26 cellular contexts compared by ENCODE assay signal in genomic region chr1:210125143-210125542, GRCh38.
"Had no signal": no experiment of that assay in that cellular context is flagged by ENCODE, and none has a peak within 500 bp of the region (broad histone marks: within the 10 kb centered on the region; RNA-seq: fewer than 3 reads in every experiment).

No MANE protein-coding gene starts in this region.

- DNase-seq: activated B cell treated with CpG ODN at 0.5 μM for 24 hours; activated CD4-positive, alpha-beta T cell treated with anti-CD3 and anti-CD28 coated beads for 36 hours; activated CD4-positive, alpha-beta T cell treated with anti-CD3 and anti-CD28 coated beads, Interleukin-2, amount 50 U/mL, for 4 hours; activated CD8-positive, alpha-beta memory T cell treated with anti-CD3 and anti-CD28 coated beads for 24 hours; activated CD8-positive, alpha-beta memory T cell treated with anti-CD3 and anti-CD28 coated beads, Interleukin-2, amount 50 U/mL, for 4 hours; activated T-cell treated with anti-CD3 and anti-CD28 coated beads, Interleukin-2, amount 50 U/mL, for 24 hours; adrenal gland; brain microvascular endothelial cell; caudate nucleus; dermis blood vessel endothelial cell; glutamatergic neuron; hippocampal formation; kidney glomerular epithelial cell; midbrain; ovary; stimulated activated CD4-positive, alpha-beta T cell treated with anti-CD3 and anti-CD28 coated beads, Interleukin-4, amount 100 ng/mL, for 4 hours; stimulated activated naive CD8-positive, alpha-beta T cell treated with anti-CD3 and anti-CD28 coated beads, Interleukin-15, Interleukin-2, amounts not matched to agents 100 U/mL and 50 U/mL, for 24 hours; T-helper 17 cell; upper lobe of right lung had no signal

- H3K4me1 ChIP-seq: adrenal gland, ascending aorta, esophagus muscularis mucosa, left lung, prostate gland, upper lobe of right lung had no signal

- H3K9me3 ChIP-seq: adrenal gland, ascending aorta, esophagus muscularis mucosa, left lung, ovary, prostate gland, upper lobe of right lung had no signal

- ATAC-seq: activated CD4-positive, alpha-beta T cell treated with anti-CD3 and anti-CD28 coated beads for 36 hours; activated naive CD4-positive, alpha-beta T cell treated with anti-CD3 and anti-CD28 coated beads, Interleukin-2, amount 50 U/mL, for 72 hours; activated T-helper 17 cell treated with anti-CD3 and anti-CD28 coated beads, Interleukin-2, amount 50 U/mL, for 72 hours; left lung; natural killer cell treated with Interleukin-12 subunit alpha and Interleukin-12 subunit beta and Interleukin-15 and Interleukin-18, amount 100 ng/mL, for 72 hours; stimulated activated naive CD8-positive, alpha-beta T cell treated with anti-CD3 and anti-CD28 coated beads, Interleukin-15, Interleukin-2, amounts not matched to agents 100 U/mL and 50 U/mL, for 24 hours; T-helper 17 cell; upper lobe of right lung had no signal

- H3K27me3 ChIP-seq: adrenal gland, ascending aorta, brain microvascular endothelial cell, esophagus muscularis mucosa, left lung, ovary, upper lobe of right lung had no signal

- H3K4me3 ChIP-seq: adrenal gland, ascending aorta, esophagus muscularis mucosa, left lung, ovary, prostate gland, upper lobe of right lung had no signal

- H3K27ac ChIP-seq: adrenal gland, ascending aorta, brain microvascular endothelial cell, esophagus muscularis mucosa, left lung, ovary, prostate gland, upper lobe of right lung had no signal

- H3K36me3 ChIP-seq: adrenal gland, ascending aorta, brain microvascular endothelial cell, esophagus muscularis mucosa, left lung, ovary, prostate gland, upper lobe of right lung had no signal
